ENCODE assay signal across 23 cellular contexts in the genomic region with DNA sequence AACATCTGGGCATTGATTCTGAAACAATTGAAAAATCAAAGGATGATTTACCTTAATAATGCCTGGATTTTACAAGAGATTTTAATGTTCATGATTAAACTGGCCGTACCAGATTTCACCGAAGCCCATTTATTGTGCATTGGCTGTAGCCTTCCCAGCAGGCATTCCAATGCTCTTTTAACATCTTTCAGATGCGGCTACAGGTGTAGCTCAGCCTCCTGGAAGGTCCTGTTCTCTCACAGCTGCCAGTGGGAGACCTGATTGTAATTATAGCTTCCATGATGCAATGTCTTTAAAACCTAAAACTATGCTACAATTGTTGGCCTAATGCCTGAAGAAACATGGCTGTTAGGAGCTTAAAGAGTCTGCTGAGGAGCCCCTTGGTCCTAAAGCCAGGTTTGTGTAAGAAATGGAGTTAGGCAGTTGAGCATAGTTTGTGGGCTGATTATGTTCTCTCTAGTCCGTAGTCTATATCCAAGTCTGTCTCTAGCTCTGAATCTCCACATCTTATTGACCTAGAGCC.
DNase-seq lines count a peak whose midpoint lies in the region; ATAC-seq and TF ChIP-seq lines count a peak whose summit lies in the region.
"Had no signal": no experiment of that assay in that cellular context is flagged by ENCODE, and none has a peak within 500 bp of the region (broad histone marks: within the 10 kb centered on the region; RNA-seq: fewer than 3 reads in every experiment).

No MANE protein-coding gene starts in this region.

- H3K9ac ChIP-seq in adipocyte (ENCODE audit: low read length) (no peak overlapping the region), fibroblast of lung (ENCODE audit: insufficient read depth, low read length) (no peak overlapping the region)

- no peak for ATAC-seq in HG03039 (IDR thresholded peaks at IDR 0.05; ENCODE audit: unreplicated experiment)
- ATAC-seq: HCT116; stimulated activated effector memory CD8-positive, alpha-beta T cell treated with anti-CD3 and anti-CD28 coated beads, Interleukin-12 subunit alpha, Interleukin-12 subunit beta, amount 100 ng/mL, for 72 hours had no signal

- no peaks in the 10 kb centered on the region; the same call in 1 of the 2 replicates for H3K4me1 ChIP-seq in HEK293 (ENCODE audit: control insufficient read depth, insufficient read depth, low read length)
- H3K4me1 ChIP-seq in adipocyte (ENCODE audit: control insufficient read depth, insufficient read depth, low read length): peaks cover 9% of the 10 kb centered on the region
- no peaks in the 10 kb centered on the region for H3K4me1 ChIP-seq in fibroblast of lung (ENCODE audit: control insufficient read depth, extremely low read depth, insufficient read depth, low read length)
- H3K4me1 ChIP-seq: breast epithelium, testis, vagina had no signal

- TF ChIP-seq CTCF in HEK293 (tag by site-specific recombination; IDR thresholded peaks at IDR 0.05): no peak
- no peak for TF ChIP-seq CTCF in fibroblast of lung (conservative IDR thresholded peaks at IDR 0.05 in 1 of 2, IDR thresholded peaks at IDR 0.05 in 1 of 2; ENCODE audit: low read depth in 1 of 2, low read length in 2 of 2)
- TF ChIP-seq CTCF in retinal pigment epithelial cell (conservative IDR thresholded peaks at IDR 0.05; ENCODE audit: low read depth, low read length): no peak

- H3K9me3 ChIP-seq in HEK293 (ENCODE audit: control insufficient read depth, insufficient read depth, low read depth, low read length) (no peaks in the 10 kb centered on the region), adipocyte (ENCODE audit: control insufficient read depth, low read length) (peaks cover 5% of the 10 kb centered on the region), fibroblast of lung (ENCODE audit: control insufficient read depth, insufficient read depth, low read depth, low read length) (no peaks in the 10 kb centered on the region)
- H3K9me3 ChIP-seq: SJCRH30, testis had no signal

- POLR2A ChIA-PET in HEK293 (lab: Yijun Ruan, JAX): no interaction called here

- peak; percentile 64 for DNase-seq in adipocyte (ENCODE audit: low read depth)
- peak; percentile 24 to 55 for DNase-seq in fibroblast of lung (ENCODE audit: low read depth in 2 of 2)
- peak; percentile 62 for DNase-seq in retinal pigment epithelial cell (ENCODE audit: low read depth)
- DNase-seq in NCI-H2081 (lab: John Stamatoyannopoulos, UW): no peak
- no peak for DNase-seq in NCI-H526 (lab: John Stamatoyannopoulos, UW)
- DNase-seq: activated CD4-positive, alpha-beta memory T cell treated with anti-CD3 and anti-CD28 coated beads for 36 hours; activated CD8-positive, alpha-beta memory T cell treated with anti-CD3 and anti-CD28 coated beads, Interleukin-2, amount 50 U/mL, for 48 hours; CD4-positive, CD25-positive, alpha-beta regulatory T cell; esophagus squamous epithelium; glutamatergic neuron; NCI-H1417; NCI-H510A treated with DMSO at 0.1 percent for 48 hours; nucleus accumbens; testis had no signal

- no peaks in the 10 kb centered on the region for H3K36me3 ChIP-seq in HEK293 (ENCODE audit: control insufficient read depth in 2 of 2, insufficient read depth in 1 of 2, low read length in 2 of 2)
- no peaks in the 10 kb centered on the region for H3K36me3 ChIP-seq in adipocyte (ENCODE audit: control insufficient read depth, insufficient read depth, low read length, severe bottlenecking)
- no peaks in the 10 kb centered on the region for H3K36me3 ChIP-seq in fibroblast of lung (ENCODE audit: control insufficient read depth, insufficient read depth, low read length)
- H3K36me3 ChIP-seq: breast epithelium, SJCRH30, vagina had no signal

- H3K79me2 ChIP-seq in fibroblast of lung (ENCODE audit: control insufficient read depth, insufficient read depth, low read length): no peaks in the 10 kb centered on the region

- CTCF ChIA-PET in HEK293 (lab: Yijun Ruan, JAX): no interaction called here

- H3K27me3 ChIP-seq in adipocyte (replicated peaks; ENCODE audit: control insufficient read depth, insufficient read depth, low read length): no peaks in the 10 kb centered on the region
- no peaks in the 10 kb centered on the region for H3K27me3 ChIP-seq in fibroblast of lung (ENCODE audit: control insufficient read depth, insufficient read depth, low read length)
- H3K27me3 ChIP-seq: breast epithelium, esophagus squamous epithelium, SJCRH30, testis, vagina had no signal

- H3K4me3 ChIP-seq in HEK293 (ENCODE audit: low read depth, low read length) (no peak overlapping the region), adipocyte (ENCODE audit: low read length) (no peak overlapping the region), fibroblast of lung (replicated peaks in 1 of 4; ENCODE audit: control extremely low read depth in 1 of 4, insufficient read depth in 1 of 4, low read depth in 3 of 4, low read length in 4 of 4) (no peak overlapping the region), retinal pigment epithelial cell (ENCODE audit: low read length) (no peak overlapping the region)
- H3K4me3 ChIP-seq: breast epithelium, coronary artery, esophagus squamous epithelium, SJCRH30, smooth muscle cell, testis, vagina had no signal

- H3K4me2 ChIP-seq in fibroblast of lung (ENCODE audit: extremely low read depth, insufficient read depth, low read length): no peak overlapping the region
- H3K4me2 ChIP-seq: smooth muscle cell had no signal

- no peak overlapping the region for H3K27ac ChIP-seq in HEK293 (ENCODE audit: extremely low read depth, low read depth, low read length)
- H3K27ac ChIP-seq in fibroblast of lung (ENCODE audit: insufficient read depth, low read length): no peak overlapping the region
- H3K27ac ChIP-seq: breast epithelium, coronary artery, esophagus squamous epithelium, SJCRH30, testis, vagina had no signal

- H4K20me1 ChIP-seq in fibroblast of lung (ENCODE audit: control insufficient read depth, extremely low read depth, insufficient read depth, low read length): no peaks in the 10 kb centered on the region

- H2AFZ ChIP-seq in fibroblast of lung (ENCODE audit: low read length): no peak overlapping the region

TF ChIP-seq in HEK293, 187 proteins besides CTCF, POLR2A, EP300 and RAD21:
- TF ChIP-seq, protein P1, sequence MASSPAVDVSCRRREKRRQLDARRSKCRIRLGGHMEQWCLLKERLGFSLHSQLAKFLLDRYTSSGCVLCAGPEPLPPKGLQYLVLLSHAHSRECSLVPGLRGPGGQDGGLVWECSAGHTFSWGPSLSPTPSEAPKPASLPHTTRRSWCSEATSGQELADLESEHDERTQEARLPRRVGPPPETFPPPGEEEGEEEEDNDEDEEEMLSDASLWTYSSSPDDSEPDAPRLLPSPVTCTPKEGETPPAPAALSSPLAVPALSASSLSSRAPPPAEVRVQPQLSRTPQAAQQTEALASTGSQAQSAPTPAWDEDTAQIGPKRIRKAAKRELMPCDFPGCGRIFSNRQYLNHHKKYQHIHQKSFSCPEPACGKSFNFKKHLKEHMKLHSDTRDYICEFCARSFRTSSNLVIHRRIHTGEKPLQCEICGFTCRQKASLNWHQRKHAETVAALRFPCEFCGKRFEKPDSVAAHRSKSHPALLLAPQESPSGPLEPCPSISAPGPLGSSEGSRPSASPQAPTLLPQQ (tag by site-specific recombination; IDR thresholded peaks at IDR 0.05): no peak
- 0 out of 2 replicates have a peak, but pooled peaks have one; percentile 17 for TF ChIP-seq YY2 (tag by site-specific recombination; IDR thresholded peaks at IDR 0.05)
- 0 out of 2 replicates have a peak, but pooled peaks have one; percentile 23 for TF ChIP-seq SCRT2 (tag by site-specific recombination; IDR thresholded peaks at IDR 0.05)
- no peak for TF ChIP-seq ZXDB (tag by site-specific recombination; IDR thresholded peaks at IDR 0.05)
- TF ChIP-seq, protein P2, sequence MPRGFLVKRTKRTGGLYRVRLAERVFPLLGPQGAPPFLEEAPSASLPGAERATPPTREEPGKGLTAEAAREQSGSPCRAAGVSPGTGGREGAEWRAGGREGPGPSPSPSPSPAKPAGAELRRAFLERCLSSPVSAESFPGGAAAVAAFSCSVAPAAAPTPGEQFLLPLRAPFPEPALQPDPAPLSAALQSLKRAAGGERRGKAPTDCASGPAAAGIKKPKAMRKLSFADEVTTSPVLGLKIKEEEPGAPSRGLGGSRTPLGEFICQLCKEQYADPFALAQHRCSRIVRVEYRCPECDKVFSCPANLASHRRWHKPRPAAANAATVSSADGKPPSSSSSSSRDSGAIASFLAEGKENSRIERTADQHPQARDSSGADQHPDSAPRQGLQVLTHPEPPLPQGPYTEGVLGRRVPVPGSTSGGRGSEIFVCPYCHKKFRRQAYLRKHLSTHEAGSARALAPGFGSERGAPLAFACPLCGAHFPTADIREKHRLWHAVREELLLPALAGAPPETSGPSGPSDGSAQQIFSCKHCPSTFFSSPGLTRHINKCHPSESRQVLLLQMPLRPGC (tag by site-specific recombination; IDR thresholded peaks at IDR 0.05): no peak

Comparison
In these comparisons a context has a peak if more than half of its experiments do, and no peak if none do; other contexts are left out.
1. DNase-seq: peak in adipocyte (single experiment), fibroblast of lung (2 of 2) and retinal pigment epithelial cell (single experiment); none in NCI-H2081 (0 of 2) and NCI-H526 (0 of 2).